In the genomic region with DNA sequence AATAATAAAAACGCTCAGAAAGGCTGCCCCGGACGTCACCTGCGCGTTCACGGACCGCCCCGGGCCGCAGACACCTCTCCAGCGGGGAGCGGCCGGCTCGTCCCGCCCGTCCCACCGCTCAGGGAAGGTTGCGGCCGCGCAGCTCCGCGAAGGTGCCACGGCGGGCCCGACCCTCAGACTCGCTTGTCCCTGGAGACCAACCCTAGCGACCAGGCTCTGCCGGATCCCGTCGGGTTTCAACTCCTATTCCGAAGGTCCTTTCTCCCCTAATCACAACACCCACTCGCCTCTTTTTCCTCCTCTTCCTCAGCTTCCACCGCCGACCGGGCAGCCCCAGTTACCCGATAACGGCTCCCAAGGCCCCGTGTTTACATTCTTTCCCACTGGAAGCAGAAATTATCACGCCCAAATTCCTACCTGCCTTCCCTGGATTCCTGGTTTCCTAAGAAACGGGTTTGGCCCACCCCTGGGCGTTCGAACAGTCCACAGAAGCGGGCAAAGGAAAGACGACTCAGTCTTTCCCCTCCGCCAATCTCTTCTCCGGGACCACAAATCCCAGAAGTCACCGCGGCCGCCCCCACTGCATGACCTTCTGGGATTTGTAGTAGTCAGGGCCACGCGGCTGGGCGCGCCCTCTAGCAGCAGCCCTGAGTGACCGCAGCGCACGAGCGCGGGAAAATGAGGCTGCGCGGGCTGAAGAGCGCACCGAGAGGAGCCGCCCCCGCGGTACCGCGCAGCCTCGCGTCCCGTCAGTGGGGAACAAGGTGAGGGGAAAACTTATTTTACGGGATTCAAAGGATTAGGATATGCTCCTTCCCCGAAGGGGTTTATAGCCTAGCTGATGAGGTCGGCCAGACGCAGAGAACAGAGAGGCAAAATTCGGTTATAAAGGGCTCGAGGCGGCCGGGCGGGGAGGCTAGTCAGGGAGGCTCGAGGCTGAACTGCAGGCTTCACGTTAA, we compare ENCODE assay signal across 1 cellular context.
A peak's percentile ranks its signal among the peaks of the same experiment; 100 is the strongest.
TF ChIP-seq lines count a peak whose summit lies in the region.

A gene with protein sequence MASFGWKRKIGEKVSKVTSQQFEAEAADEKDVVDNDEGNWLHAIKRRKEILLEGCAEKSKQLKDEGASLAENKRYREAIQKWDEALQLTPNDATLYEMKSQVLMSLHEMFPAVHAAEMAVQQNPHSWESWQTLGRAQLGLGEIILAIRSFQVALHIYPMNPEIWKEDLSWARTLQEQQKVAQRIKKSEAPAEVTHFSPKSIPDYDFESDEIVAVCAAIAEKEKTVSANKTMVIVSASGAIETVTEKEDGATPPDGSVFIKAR (minus strand): TSS at position 555 of the 959 bp plus-strand sequence. CDS start 8,943 bp downstream, outside the sequence.

TF ChIP-seq in HepG2, 621 proteins besides CTCF, POLR2A, EP300 and RAD21 (continued from another document and continues in another):
- TF ChIP-seq, protein P1, sequence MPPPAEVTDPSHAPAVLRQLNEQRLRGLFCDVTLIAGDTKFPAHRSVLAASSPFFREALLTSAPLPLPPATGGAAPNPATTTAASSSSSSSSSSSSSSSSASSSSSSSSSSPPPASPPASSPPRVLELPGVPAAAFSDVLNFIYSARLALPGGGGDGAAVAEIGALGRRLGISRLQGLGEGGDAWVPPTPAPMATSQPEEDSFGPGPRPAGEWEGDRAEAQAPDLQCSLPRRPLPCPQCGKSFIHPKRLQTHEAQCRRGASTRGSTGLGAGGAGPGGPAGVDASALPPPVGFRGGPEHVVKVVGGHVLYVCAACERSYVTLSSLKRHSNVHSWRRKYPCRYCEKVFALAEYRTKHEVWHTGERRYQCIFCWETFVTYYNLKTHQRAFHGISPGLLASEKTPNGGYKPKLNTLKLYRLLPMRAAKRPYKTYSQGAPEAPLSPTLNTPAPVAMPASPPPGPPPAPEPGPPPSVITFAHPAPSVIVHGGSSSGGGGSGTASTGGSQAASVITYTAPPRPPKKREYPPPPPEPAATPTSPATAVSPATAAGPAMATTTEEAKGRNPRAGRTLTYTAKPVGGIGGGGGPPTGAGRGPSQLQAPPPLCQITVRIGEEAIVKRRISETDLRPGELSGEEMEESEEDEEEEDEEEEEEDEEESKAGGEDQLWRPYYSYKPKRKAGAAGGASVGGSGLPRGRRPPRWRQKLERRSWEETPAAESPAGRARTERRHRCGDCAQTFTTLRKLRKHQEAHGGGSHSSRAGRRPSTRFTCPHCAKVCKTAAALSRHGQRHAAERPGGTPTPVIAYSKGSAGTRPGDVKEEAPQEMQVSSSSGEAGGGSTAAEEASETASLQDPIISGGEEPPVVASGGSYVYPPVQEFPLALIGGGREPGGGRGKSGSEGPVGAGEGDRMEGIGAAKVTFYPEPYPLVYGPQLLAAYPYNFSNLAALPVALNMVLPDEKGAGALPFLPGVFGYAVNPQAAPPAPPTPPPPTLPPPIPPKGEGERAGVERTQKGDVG (CRISPR knock-in tag; IDR thresholded peaks at IDR 0.05; ENCODE audit: borderline replicate concordance) = no peak; the same call in 1 of the 2 replicates
- TF ChIP-seq ZNF138 (CRISPR knock-in tag; IDR thresholded peaks at IDR 0.05; ENCODE audit: low read depth) (no peak), ARID2 (CRISPR knock-in tag; IDR thresholded peaks at IDR 0.05; ENCODE audit: borderline replicate concordance) (no peak), CCDC6 (CRISPR knock-in tag; IDR thresholded peaks at IDR 0.05) (0 out of 2 replicates have a peak, but pooled peaks have one; percentile 48), GZF1 (CRISPR knock-in tag; IDR thresholded peaks at IDR 0.05) (no peak), MYC (CRISPR knock-in tag; IDR thresholded peaks at IDR 0.05; ENCODE audit: borderline replicate concordance) (peak; percentile 98), EZH2 (conservative IDR thresholded peaks at IDR 0.05; ENCODE audit: low read depth, low read length) (no peak), ZBTB7A (CRISPR knock-in tag; IDR thresholded peaks at IDR 0.05) (no peak), ZNF562 (CRISPR knock-in tag; IDR thresholded peaks at IDR 0.05; ENCODE audit: borderline replicate concordance) (0 out of 2 replicates have a peak, but pooled peaks have one; percentile 43), YEATS4 (CRISPR knock-in tag; IDR thresholded peaks at IDR 0.05; ENCODE audit: borderline replicate concordance) (peak; percentile 81; the same call in 1 of the 2 replicates), ZFP1 (CRISPR knock-in tag; IDR thresholded peaks at IDR 0.05) (peak; percentile 79), ERF (CRISPR knock-in tag; IDR thresholded peaks at IDR 0.05) (peak; percentile 76), ZNF232 (CRISPR knock-in tag; IDR thresholded peaks at IDR 0.05; ENCODE audit: borderline replicate concordance) (0 out of 2 replicates have a peak, but pooled peaks have one; percentile 44), POLR2AphosphoS2 (IDR thresholded peaks at IDR 0.05; ENCODE audit: low read depth, low read length) (0 out of 2 replicates have a peak, but pooled peaks have one; percentile 47), NRL (CRISPR knock-in tag; IDR thresholded peaks at IDR 0.05; ENCODE audit: borderline replicate concordance) (peak; percentile 35; the same call in 1 of the 2 replicates), SRSF4 (IDR thresholded peaks at IDR 0.05; ENCODE audit: low read depth, low read length, poor library complexity, severe bottlenecking) (no peak), DMAP1 (CRISPR knock-in tag; IDR thresholded peaks at IDR 0.05) (peak; percentile 62; the same call in 1 of the 2 replicates), ZSCAN31 (CRISPR knock-in tag; IDR thresholded peaks at IDR 0.05; ENCODE audit: low read depth) (peak; percentile 55), ZNF761 (CRISPR knock-in tag; conservative IDR thresholded peaks at IDR 0.05) (no peak), ZNF7 (CRISPR knock-in tag; IDR thresholded peaks at IDR 0.05) (no peak), BCL6 (CRISPR knock-in tag; IDR thresholded peaks at IDR 0.05) (no peak), XRCC5 (optimal IDR thresholded peaks at IDR 0.05; ENCODE audit: low read length) (peak; percentile 83), ZNF883 (CRISPR knock-in tag; IDR thresholded peaks at IDR 0.05; ENCODE audit: not compliant biosample characterization) (peak; percentile 60), MATR3 (CRISPR knock-in tag; IDR thresholded peaks at IDR 0.05) (no peak), NONO (IDR thresholded peaks at IDR 0.05) (no peak), NONO (CRISPR knock-in tag; conservative IDR thresholded peaks at IDR 0.05) (peak; percentile 93), MED8 (CRISPR knock-in tag; IDR thresholded peaks at IDR 0.05; ENCODE audit: insufficient replicate concordance) (no peak), NFE2L1 (CRISPR knock-in tag; IDR thresholded peaks at IDR 0.05; ENCODE audit: borderline replicate concordance) (no peak), PITX1 (CRISPR knock-in tag; IDR thresholded peaks at IDR 0.05) (peak; percentile 60; the same call in 1 of the 2 replicates), SNAPC2 (CRISPR knock-in tag; IDR thresholded peaks at IDR 0.05) (no peak), ZNF263 (CRISPR knock-in tag; IDR thresholded peaks at IDR 0.05) (no peak; the same call in 1 of the 2 replicates), MBNL3 (CRISPR knock-in tag; conservative IDR thresholded peaks at IDR 0.05) (no peak), KDM4B (CRISPR knock-in tag; IDR thresholded peaks at IDR 0.05) (no peak), STAG1 (CRISPR knock-in tag; IDR thresholded peaks at IDR 0.05) (peak; percentile 64), MAZ (IDR thresholded peaks at IDR 0.05; ENCODE audit: borderline replicate concordance, low read depth, low read length) (peak; percentile 69), MAZ (CRISPR knock-in tag; IDR thresholded peaks at IDR 0.05; ENCODE audit: low read depth) (peak; percentile 68; the same call in 1 of the 2 replicates)
- TF ChIP-seq, protein P2, sequence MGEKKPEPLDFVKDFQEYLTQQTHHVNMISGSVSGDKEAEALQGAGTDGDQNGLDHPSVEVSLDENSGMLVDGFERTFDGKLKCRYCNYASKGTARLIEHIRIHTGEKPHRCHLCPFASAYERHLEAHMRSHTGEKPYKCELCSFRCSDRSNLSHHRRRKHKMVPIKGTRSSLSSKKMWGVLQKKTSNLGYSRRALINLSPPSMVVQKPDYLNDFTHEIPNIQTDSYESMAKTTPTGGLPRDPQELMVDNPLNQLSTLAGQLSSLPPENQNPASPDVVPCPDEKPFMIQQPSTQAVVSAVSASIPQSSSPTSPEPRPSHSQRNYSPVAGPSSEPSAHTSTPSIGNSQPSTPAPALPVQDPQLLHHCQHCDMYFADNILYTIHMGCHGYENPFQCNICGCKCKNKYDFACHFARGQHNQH (CRISPR knock-in tag; IDR thresholded peaks at IDR 0.05) = peak; percentile 89; the same call in 1 of the 2 replicates
- TF ChIP-seq, protein P3, sequence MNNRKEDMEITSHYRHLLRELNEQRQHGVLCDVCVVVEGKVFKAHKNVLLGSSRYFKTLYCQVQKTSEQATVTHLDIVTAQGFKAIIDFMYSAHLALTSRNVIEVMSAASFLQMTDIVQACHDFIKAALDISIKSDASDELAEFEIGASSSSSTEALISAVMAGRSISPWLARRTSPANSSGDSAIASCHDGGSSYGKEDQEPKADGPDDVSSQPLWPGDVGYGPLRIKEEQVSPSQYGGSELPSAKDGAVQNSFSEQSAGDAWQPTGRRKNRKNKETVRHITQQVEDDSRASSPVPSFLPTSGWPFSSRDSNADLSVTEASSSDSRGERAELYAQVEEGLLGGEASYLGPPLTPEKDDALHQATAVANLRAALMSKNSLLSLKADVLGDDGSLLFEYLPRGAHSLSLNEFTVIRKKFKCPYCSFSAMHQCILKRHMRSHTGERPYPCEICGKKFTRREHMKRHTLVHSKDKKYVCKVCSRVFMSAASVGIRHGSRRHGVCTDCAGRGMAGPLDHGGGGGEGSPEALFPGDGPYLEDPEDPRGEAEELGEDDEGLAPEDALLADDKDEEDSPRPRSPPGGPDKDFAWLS (CRISPR knock-in tag; IDR thresholded peaks at IDR 0.05; ENCODE audit: borderline replicate concordance) = no peak
- TF ChIP-seq, protein P4, sequence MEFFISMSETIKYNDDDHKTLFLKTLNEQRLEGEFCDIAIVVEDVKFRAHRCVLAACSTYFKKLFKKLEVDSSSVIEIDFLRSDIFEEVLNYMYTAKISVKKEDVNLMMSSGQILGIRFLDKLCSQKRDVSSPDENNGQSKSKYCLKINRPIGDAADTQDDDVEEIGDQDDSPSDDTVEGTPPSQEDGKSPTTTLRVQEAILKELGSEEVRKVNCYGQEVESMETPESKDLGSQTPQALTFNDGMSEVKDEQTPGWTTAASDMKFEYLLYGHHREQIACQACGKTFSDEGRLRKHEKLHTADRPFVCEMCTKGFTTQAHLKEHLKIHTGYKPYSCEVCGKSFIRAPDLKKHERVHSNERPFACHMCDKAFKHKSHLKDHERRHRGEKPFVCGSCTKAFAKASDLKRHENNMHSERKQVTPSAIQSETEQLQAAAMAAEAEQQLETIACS (CRISPR knock-in tag; IDR thresholded peaks at IDR 0.05) = peak; percentile 70
- TF ChIP-seq, protein P5, sequence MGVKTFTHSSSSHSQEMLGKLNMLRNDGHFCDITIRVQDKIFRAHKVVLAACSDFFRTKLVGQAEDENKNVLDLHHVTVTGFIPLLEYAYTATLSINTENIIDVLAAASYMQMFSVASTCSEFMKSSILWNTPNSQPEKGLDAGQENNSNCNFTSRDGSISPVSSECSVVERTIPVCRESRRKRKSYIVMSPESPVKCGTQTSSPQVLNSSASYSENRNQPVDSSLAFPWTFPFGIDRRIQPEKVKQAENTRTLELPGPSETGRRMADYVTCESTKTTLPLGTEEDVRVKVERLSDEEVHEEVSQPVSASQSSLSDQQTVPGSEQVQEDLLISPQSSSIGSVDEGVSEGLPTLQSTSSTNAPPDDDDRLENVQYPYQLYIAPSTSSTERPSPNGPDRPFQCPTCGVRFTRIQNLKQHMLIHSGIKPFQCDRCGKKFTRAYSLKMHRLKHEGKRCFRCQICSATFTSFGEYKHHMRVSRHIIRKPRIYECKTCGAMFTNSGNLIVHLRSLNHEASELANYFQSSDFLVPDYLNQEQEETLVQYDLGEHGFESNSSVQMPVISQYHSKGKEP (CRISPR knock-in tag; IDR thresholded peaks at IDR 0.05) = no peak; the same call in 1 of the 2 replicates
- TF ChIP-seq, protein P6, sequence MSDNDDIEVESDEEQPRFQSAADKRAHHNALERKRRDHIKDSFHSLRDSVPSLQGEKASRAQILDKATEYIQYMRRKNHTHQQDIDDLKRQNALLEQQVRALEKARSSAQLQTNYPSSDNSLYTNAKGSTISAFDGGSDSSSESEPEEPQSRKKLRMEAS (IDR thresholded peaks at IDR 0.05) = peak; percentile 98
- TF ChIP-seq, protein P7, sequence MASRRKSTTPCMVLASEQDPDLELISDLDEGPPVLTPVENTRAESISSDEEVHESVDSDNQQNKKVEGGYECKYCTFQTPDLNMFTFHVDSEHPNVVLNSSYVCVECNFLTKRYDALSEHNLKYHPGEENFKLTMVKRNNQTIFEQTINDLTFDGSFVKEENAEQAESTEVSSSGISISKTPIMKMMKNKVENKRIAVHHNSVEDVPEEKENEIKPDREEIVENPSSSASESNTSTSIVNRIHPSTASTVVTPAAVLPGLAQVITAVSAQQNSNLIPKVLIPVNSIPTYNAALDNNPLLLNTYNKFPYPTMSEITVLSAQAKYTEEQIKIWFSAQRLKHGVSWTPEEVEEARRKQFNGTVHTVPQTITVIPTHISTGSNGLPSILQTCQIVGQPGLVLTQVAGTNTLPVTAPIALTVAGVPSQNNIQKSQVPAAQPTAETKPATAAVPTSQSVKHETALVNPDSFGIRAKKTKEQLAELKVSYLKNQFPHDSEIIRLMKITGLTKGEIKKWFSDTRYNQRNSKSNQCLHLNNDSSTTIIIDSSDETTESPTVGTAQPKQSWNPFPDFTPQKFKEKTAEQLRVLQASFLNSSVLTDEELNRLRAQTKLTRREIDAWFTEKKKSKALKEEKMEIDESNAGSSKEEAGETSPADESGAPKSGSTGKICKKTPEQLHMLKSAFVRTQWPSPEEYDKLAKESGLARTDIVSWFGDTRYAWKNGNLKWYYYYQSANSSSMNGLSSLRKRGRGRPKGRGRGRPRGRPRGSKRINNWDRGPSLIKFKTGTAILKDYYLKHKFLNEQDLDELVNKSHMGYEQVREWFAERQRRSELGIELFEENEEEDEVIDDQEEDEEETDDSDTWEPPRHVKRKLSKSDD (CRISPR knock-in tag; IDR thresholded peaks at IDR 0.05; ENCODE audit: low read depth) = no peak
- TF ChIP-seq, protein P8, sequence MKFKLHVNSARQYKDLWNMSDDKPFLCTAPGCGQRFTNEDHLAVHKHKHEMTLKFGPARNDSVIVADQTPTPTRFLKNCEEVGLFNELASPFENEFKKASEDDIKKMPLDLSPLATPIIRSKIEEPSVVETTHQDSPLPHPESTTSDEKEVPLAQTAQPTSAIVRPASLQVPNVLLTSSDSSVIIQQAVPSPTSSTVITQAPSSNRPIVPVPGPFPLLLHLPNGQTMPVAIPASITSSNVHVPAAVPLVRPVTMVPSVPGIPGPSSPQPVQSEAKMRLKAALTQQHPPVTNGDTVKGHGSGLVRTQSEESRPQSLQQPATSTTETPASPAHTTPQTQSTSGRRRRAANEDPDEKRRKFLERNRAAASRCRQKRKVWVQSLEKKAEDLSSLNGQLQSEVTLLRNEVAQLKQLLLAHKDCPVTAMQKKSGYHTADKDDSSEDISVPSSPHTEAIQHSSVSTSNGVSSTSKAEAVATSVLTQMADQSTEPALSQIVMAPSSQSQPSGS (CRISPR knock-in tag; IDR thresholded peaks at IDR 0.05) = peak; percentile 86
